1 cellular context compared by ENCODE assay signal in the genomic region with DNA sequence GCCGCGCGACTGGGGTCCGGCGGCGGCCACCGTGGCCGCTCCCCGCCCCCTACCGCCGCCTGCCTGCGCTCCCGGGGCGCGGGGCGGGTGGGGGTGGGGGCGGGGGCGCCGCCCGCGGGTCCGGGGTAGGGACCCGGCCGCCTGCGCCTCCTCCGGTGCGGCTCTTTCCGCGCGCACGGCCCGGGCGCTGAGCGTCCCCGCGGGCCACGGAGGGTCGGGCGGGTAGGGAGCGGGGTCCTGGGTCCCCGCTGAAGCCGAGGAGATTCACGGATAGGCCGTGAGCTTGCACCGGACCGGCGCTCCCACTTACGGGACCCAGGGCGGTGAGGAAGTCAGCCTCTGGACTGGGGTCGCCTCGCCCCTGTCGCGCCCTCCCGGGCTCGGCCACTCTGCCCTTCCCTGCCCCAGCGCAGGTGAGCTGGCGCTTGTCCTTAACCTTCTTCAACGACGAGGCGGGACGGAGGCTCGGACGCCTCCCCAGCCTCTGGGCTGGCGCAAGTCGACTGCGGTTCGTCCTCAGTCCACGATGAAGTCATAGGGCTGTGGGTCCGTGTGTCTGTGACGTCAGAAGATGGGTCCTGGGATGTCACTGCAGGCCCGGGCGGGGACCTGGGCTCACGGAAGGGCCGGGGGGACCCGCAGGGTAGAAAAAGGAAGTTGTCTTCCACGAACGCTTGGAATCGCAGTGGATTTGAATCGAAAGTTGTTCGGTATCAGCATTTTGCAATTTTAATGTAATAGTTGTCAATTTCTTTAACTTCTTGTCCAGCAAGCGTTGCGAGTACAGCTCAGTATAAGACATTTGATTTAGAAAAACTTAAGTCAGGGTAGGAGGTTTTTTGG.
A peak's percentile ranks its signal among the peaks of the same experiment; 100 is the strongest.
TF ChIP-seq lines count a peak whose summit lies in the region.

No MANE protein-coding gene starts in this region.

TF ChIP-seq in K562, 482 proteins besides CTCF, POLR2A, EP300 and RAD21 (continued from another document and continues in another):
- TF ChIP-seq, protein P1, sequence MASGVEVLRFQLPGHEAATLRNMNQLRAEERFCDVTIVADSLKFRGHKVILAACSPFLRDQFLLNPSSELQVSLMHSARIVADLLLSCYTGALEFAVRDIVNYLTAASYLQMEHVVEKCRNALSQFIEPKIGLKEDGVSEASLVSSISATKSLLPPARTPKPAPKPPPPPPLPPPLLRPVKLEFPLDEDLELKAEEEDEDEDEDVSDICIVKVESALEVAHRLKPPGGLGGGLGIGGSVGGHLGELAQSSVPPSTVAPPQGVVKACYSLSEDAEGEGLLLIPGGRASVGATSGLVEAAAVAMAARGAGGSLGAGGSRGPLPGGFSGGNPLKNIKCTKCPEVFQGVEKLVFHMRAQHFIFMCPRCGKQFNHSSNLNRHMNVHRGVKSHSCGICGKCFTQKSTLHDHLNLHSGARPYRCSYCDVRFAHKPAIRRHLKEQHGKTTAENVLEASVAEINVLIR (CRISPR knock-in tag; IDR thresholded peaks at IDR 0.05): peak; percentile 89
- TF ChIP-seq, protein P2, sequence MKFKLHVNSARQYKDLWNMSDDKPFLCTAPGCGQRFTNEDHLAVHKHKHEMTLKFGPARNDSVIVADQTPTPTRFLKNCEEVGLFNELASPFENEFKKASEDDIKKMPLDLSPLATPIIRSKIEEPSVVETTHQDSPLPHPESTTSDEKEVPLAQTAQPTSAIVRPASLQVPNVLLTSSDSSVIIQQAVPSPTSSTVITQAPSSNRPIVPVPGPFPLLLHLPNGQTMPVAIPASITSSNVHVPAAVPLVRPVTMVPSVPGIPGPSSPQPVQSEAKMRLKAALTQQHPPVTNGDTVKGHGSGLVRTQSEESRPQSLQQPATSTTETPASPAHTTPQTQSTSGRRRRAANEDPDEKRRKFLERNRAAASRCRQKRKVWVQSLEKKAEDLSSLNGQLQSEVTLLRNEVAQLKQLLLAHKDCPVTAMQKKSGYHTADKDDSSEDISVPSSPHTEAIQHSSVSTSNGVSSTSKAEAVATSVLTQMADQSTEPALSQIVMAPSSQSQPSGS (CRISPR knock-in tag; IDR thresholded peaks at IDR 0.05): no peak; the same call in 1 of the 2 replicates
- no peak for TF ChIP-seq ZSCAN32 (CRISPR knock-in tag; IDR thresholded peaks at IDR 0.05)
- no peak for TF ChIP-seq ZNF140 (CRISPR knock-in tag; IDR thresholded peaks at IDR 0.05)
- TF ChIP-seq, protein P3, sequence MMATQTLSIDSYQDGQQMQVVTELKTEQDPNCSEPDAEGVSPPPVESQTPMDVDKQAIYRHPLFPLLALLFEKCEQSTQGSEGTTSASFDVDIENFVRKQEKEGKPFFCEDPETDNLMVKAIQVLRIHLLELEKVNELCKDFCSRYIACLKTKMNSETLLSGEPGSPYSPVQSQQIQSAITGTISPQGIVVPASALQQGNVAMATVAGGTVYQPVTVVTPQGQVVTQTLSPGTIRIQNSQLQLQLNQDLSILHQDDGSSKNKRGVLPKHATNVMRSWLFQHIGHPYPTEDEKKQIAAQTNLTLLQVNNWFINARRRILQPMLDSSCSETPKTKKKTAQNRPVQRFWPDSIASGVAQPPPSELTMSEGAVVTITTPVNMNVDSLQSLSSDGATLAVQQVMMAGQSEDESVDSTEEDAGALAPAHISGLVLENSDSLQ (IDR thresholded peaks at IDR 0.05): peak; percentile 47
- TF ChIP-seq PHF8 (IDR thresholded peaks at IDR 0.05; ENCODE audit: borderline replicate concordance, low read length): peak; percentile 58; the same call in 1 of the 2 replicates
- TF ChIP-seq, protein P4, sequence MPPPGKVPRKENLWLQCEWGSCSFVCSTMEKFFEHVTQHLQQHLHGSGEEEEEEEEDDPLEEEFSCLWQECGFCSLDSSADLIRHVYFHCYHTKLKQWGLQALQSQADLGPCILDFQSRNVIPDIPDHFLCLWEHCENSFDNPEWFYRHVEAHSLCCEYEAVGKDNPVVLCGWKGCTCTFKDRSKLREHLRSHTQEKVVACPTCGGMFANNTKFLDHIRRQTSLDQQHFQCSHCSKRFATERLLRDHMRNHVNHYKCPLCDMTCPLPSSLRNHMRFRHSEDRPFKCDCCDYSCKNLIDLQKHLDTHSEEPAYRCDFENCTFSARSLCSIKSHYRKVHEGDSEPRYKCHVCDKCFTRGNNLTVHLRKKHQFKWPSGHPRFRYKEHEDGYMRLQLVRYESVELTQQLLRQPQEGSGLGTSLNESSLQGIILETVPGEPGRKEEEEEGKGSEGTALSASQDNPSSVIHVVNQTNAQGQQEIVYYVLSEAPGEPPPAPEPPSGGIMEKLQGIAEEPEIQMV (tag; conservative IDR thresholded peaks at IDR 0.05; ENCODE audit: low read depth): no peak
- no peak for TF ChIP-seq ZNF830 (CRISPR knock-in tag; IDR thresholded peaks at IDR 0.05)
- TF ChIP-seq HLTF (IDR thresholded peaks at IDR 0.05): no peak
- no peak for TF ChIP-seq CEBPB (tag; IDR thresholded peaks at IDR 0.05)
- TF ChIP-seq, protein P5, sequence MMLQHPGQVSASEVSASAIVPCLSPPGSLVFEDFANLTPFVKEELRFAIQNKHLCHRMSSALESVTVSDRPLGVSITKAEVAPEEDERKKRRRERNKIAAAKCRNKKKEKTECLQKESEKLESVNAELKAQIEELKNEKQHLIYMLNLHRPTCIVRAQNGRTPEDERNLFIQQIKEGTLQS (IDR thresholded peaks at IDR 0.05): peak; percentile 78
- TF ChIP-seq, protein P5 (CRISPR knock-in tag; conservative IDR thresholded peaks at IDR 0.05): 0 out of 2 replicates have a peak, but pooled peaks have one; percentile 37
- TF ChIP-seq, protein P6, sequence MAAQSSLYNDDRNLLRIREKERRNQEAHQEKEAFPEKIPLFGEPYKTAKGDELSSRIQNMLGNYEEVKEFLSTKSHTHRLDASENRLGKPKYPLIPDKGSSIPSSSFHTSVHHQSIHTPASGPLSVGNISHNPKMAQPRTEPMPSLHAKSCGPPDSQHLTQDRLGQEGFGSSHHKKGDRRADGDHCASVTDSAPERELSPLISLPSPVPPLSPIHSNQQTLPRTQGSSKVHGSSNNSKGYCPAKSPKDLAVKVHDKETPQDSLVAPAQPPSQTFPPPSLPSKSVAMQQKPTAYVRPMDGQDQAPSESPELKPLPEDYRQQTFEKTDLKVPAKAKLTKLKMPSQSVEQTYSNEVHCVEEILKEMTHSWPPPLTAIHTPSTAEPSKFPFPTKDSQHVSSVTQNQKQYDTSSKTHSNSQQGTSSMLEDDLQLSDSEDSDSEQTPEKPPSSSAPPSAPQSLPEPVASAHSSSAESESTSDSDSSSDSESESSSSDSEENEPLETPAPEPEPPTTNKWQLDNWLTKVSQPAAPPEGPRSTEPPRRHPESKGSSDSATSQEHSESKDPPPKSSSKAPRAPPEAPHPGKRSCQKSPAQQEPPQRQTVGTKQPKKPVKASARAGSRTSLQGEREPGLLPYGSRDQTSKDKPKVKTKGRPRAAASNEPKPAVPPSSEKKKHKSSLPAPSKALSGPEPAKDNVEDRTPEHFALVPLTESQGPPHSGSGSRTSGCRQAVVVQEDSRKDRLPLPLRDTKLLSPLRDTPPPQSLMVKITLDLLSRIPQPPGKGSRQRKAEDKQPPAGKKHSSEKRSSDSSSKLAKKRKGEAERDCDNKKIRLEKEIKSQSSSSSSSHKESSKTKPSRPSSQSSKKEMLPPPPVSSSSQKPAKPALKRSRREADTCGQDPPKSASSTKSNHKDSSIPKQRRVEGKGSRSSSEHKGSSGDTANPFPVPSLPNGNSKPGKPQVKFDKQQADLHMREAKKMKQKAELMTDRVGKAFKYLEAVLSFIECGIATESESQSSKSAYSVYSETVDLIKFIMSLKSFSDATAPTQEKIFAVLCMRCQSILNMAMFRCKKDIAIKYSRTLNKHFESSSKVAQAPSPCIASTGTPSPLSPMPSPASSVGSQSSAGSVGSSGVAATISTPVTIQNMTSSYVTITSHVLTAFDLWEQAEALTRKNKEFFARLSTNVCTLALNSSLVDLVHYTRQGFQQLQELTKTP (IDR thresholded peaks at IDR 0.05; ENCODE audit: low read depth in 1 of 2, partially characterized antibody in 2 of 2): no peak
- no peak for TF ChIP-seq ZNF764 (CRISPR knock-in tag; IDR thresholded peaks at IDR 0.05; ENCODE audit: low read depth)
- TF ChIP-seq ZNF274 (IDR thresholded peaks at IDR 0.05; ENCODE audit: borderline replicate concordance, low read depth, low read length): no peak
- TF ChIP-seq, protein P7, sequence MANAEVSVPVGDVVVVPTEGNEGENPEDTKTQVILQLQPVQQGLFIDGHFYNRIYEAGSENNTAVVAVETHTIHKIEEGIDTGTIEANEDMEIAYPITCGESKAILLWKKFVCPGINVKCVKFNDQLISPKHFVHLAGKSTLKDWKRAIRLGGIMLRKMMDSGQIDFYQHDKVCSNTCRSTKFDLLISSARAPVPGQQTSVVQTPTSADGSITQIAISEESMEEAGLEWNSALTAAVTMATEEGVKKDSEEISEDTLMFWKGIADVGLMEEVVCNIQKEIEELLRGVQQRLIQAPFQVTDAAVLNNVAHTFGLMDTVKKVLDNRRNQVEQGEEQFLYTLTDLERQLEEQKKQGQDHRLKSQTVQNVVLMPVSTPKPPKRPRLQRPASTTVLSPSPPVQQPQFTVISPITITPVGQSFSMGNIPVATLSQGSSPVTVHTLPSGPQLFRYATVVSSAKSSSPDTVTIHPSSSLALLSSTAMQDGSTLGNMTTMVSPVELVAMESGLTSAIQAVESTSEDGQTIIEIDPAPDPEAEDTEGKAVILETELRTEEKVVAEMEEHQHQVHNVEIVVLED (CRISPR knock-in tag; IDR thresholded peaks at IDR 0.05): no peak
- TF ChIP-seq, protein P8, sequence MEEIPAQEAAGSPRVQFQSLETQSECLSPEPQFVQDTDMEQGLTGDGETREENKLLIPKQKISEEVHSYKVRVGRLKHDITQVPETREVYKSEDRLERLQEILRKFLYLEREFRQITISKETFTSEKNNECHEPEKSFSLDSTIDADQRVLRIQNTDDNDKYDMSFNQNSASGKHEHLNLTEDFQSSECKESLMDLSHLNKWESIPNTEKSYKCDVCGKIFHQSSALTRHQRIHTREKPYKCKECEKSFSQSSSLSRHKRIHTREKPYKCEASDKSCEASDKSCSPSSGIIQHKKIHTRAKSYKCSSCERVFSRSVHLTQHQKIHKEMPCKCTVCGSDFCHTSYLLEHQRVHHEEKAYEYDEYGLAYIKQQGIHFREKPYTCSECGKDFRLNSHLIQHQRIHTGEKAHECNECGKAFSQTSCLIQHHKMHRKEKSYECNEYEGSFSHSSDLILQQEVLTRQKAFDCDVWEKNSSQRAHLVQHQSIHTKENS (CRISPR knock-in tag; IDR thresholded peaks at IDR 0.05): no peak
- no peak for TF ChIP-seq MEF2A (IDR thresholded peaks at IDR 0.05; ENCODE audit: control insufficient read depth, low read depth, low read length)
- no peak for TF ChIP-seq SRSF7 (optimal IDR thresholded peaks at IDR 0.05; ENCODE audit: low read depth, low read length)
- no peak for TF ChIP-seq HNRNPH1 (optimal IDR thresholded peaks at IDR 0.05; ENCODE audit: low read depth, low read length)
- no peak for TF ChIP-seq EHMT2 (IDR thresholded peaks at IDR 0.05)
- no peak for TF ChIP-seq RBM22 (IDR thresholded peaks at IDR 0.05; ENCODE audit: low read depth, low read length, poor library complexity, severe bottlenecking)
- no peak for TF ChIP-seq ZNF583 (CRISPR knock-in tag; IDR thresholded peaks at IDR 0.05)
- no peak for TF ChIP-seq MBD2 (IDR thresholded peaks at IDR 0.05; ENCODE audit: borderline replicate concordance, low read depth)
- TF ChIP-seq, protein P9, sequence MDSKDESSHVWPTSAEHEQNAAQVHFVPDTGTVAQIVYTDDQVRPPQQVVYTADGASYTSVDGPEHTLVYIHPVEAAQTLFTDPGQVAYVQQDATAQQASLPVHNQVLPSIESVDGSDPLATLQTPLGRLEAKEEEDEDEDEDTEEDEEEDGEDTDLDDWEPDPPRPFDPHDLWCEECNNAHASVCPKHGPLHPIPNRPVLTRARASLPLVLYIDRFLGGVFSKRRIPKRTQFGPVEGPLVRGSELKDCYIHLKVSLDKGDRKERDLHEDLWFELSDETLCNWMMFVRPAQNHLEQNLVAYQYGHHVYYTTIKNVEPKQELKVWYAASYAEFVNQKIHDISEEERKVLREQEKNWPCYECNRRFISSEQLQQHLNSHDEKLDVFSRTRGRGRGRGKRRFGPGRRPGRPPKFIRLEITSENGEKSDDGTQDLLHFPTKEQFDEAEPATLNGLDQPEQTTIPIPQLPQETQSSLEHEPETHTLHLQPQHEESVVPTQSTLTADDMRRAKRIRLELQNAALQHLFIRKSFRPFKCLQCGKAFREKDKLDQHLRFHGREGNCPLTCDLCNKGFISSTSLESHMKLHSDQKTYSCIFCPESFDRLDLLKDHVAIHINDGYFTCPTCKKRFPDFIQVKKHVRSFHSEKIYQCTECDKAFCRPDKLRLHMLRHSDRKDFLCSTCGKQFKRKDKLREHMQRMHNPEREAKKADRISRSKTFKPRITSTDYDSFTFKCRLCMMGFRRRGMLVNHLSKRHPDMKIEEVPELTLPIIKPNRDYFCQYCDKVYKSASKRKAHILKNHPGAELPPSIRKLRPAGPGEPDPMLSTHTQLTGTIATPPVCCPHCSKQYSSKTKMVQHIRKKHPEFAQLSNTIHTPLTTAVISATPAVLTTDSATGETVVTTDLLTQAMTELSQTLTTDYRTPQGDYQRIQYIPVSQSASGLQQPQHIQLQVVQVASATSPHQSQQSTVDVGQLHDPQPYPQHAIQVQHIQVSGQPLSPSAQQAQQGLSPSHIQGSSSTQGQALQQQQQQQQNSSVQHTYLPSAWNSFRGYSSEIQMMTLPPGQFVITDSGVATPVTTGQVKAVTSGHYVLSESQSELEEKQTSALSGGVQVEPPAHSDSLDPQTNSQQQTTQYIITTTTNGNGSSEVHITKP (IDR thresholded peaks at IDR 0.05; ENCODE audit: partially characterized antibody): peak; percentile 57
- TF ChIP-seq, protein P10, sequence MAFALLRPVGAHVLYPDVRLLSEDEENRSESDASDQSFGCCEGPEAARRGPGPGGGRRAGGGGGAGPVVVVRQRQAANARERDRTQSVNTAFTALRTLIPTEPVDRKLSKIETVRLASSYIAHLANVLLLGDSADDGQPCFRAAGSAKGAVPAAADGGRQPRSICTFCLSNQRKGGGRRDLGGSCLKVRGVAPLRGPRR (CRISPR knock-in tag; IDR thresholded peaks at IDR 0.05): no peak
- TF ChIP-seq, protein P11, sequence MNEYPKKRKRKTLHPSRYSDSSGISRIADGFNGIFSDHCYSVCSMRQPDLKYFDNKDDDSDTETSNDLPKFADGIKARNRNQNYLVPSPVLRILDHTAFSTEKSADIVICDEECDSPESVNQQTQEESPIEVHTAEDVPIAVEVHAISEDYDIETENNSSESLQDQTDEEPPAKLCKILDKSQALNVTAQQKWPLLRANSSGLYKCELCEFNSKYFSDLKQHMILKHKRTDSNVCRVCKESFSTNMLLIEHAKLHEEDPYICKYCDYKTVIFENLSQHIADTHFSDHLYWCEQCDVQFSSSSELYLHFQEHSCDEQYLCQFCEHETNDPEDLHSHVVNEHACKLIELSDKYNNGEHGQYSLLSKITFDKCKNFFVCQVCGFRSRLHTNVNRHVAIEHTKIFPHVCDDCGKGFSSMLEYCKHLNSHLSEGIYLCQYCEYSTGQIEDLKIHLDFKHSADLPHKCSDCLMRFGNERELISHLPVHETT (CRISPR knock-in tag; conservative IDR thresholded peaks at IDR 0.05 in 1 of 2, IDR thresholded peaks at IDR 0.05 in 1 of 2): peak in 1 of 2 experiments; percentile 71; a peak in 1 of 4 replicates
- TF ChIP-seq GTF2E2 (tag; IDR thresholded peaks at IDR 0.05): no peak
